Comparison of ENCODE assay signal across 8 cellular contexts in genomic region chr5:55601209-55601618, GRCh38.
DNase-seq lines count a peak whose midpoint lies in the region; ATAC-seq and TF ChIP-seq lines count a peak whose summit lies in the region.

No MANE protein-coding gene starts in this region.

- TF ChIP-seq CTCF in WERI-Rb-1 (IDR thresholded peaks at IDR 0.05; ENCODE audit: low read depth, low read length): no peak

- H3K27ac ChIP-seq in WERI-Rb-1: no peak overlapping the region

- H3K9me3 ChIP-seq in WERI-Rb-1 (ENCODE audit: severe bottlenecking): no peaks in the 10 kb centered on the region

- no peaks in the 10 kb centered on the region for H3K27me3 ChIP-seq in WERI-Rb-1 (ENCODE audit: insufficient read depth, low read depth, severe bottlenecking)

- H3K4me3 ChIP-seq in WERI-Rb-1 (ENCODE audit: low read depth, low read length): no peak overlapping the region

- peak; percentile 79 for DNase-seq in AG08395 (ENCODE audit: low spot score)
- peak; percentile 50 for DNase-seq in amniotic epithelial cell (ENCODE audit: low read depth)
- peak; percentile 89 for DNase-seq in left ventricle myocardium superior
- peak; percentile 95 for DNase-seq in renal cortical epithelial cell (ENCODE audit: low read depth)
- DNase-seq in WERI-Rb-1: no peak

- peak; percentile 8 for ATAC-seq in HG03432 (IDR thresholded peaks at IDR 0.05; ENCODE audit: unreplicated experiment)
- ATAC-seq in left ventricle myocardium superior: peak; percentile 88
- no peak for ATAC-seq in GM19328 (IDR thresholded peaks at IDR 0.05; ENCODE audit: unreplicated experiment)
- ATAC-seq in HG02852 (IDR thresholded peaks at IDR 0.05; ENCODE audit: unreplicated experiment): no peak

- intact Hi-C loops in left ventricle myocardium superior (cut with micrococcal nuclease): no loop called here

- H3K36me3 ChIP-seq in WERI-Rb-1: no peaks in the 10 kb centered on the region

Comparison
In these comparisons a context has a peak if more than half of its experiments do, and no peak if none do; other contexts are left out.
1. ATAC-seq: peak in HG03432 (single experiment) and left ventricle myocardium superior (single experiment); none in GM19328 (single experiment) and HG02852 (single experiment).